ENCODE assay signal across 11 cellular contexts in the genomic region with DNA sequence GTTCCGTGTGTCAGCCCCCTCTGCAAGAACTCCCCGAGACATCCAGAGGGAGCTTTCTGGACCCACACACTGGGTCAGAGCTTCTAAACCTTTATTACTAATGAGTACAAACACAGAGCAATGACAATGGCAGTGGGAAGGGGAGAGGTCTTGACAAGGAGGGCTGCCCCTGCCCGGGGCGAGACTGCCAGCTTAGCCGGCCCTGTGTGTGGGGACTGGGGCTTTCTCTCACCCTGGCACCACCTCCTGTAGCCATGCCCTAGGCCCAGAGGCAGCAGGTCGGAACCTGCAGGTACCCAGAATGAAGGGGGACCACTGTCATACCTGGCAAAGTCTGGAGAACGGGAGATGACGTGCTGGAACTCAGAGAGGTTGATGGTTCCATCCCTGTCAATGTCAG. TPM values are rescaled to one million over a fixed set of nuclear protein-coding genes. Genes with fewer than 3 reads are reported as not detected.
DNase-seq lines count a peak whose midpoint lies in the region; ATAC-seq and TF ChIP-seq lines count a peak whose summit lies in the region.
"Had no signal": no experiment of that assay in that cellular context is flagged by ENCODE, and none has a peak within 500 bp of the region (broad histone marks: within the 10 kb centered on the region; RNA-seq: fewer than 3 reads in every experiment).

No MANE protein-coding gene starts in this region.

- H3K27me3 ChIP-seq in BLaER1 (no peaks in the 10 kb centered on the region), HL-60 (ENCODE audit: insufficient read depth, poor library complexity, severe bottlenecking) (no peaks in the 10 kb centered on the region)

- DNase-seq in HL-60 (ENCODE audit: low read depth in 1 of 2, low spot score in 1 of 2) (no peak), natural killer cell (no peak), EL (no peak), NCI-H774 (lab: John Stamatoyannopoulos, UW) (no peak), GM10248 (ENCODE audit: extremely low spot score) (no peak)
- no peak for DNase-seq in central memory CD8-positive, alpha-beta T cell (ENCODE audit: low spot score in 2 of 2)
- no peak for DNase-seq in NK-92 treated with Interleukin-12 subunit alpha and Interleukin-12 subunit beta, amount 100 ng/mL, for 24 hours (lab: John Stamatoyannopoulos, UW)
- DNase-seq: endodermal cell, NCI-H345 had no signal

- H3K9me3 ChIP-seq in BLaER1, result no peaks in the 10 kb centered on the region

- H3K4me3 ChIP-seq in BLaER1, result peak overlapping the region; percentile 87
- H3K4me3 ChIP-seq in HL-60 (replicated peaks; ENCODE audit: insufficient read depth, low read length), result no peak overlapping the region; the same call in 1 of the 2 replicates

- CTCF ChIA-PET in GM10248 (lab: Yijun Ruan, JAX), result interaction anchor here (4.6 to 6.0 kb wide), 3 partner anchors 9 to 31 kb away, joined by 21 to 63 read pairs (median 33); partner anchors contain the start of gene SEMA4B

- H3K36me3 ChIP-seq in BLaER1, result peaks cover 52% of the 10 kb centered on the region

- peaks cover 52% of the 10 kb centered on the region for H3K4me1 Mint-ChIP-seq in central memory CD8-positive, alpha-beta T cell
- peaks cover 44 to 53% of the 10 kb centered on the region in 2 donors for H3K4me1 Mint-ChIP-seq in natural killer cell

- peaks cover 34% of the 10 kb centered on the region for H4K20me1 ChIP-seq in BLaER1

- no peaks in the 10 kb centered on the region for H3K27me3 Mint-ChIP-seq in central memory CD8-positive, alpha-beta T cell
- no peaks in the 10 kb centered on the region for H3K27me3 Mint-ChIP-seq in natural killer cell (ENCODE audit: low read depth in 2 of 2)

- no peak for TF ChIP-seq CTCF in HL-60 (IDR thresholded peaks at IDR 0.05; ENCODE audit: insufficient read depth, low read length)
- no peak for TF ChIP-seq CTCF in natural killer cell (IDR thresholded peaks at IDR 0.05)
- TF ChIP-seq CTCF in GM10248 (IDR thresholded peaks at IDR 0.05; ENCODE audit: control extremely low read depth, extremely low read depth, low read depth, missing control alignments), result no peak

- ATAC-seq in central memory CD8-positive, alpha-beta T cell (replicated peaks; ENCODE audit: extremely low read depth, poor library complexity, severe bottlenecking), result no peak
- no peak for ATAC-seq in natural killer cell

- H3K9me3 Mint-ChIP-seq in central memory CD8-positive, alpha-beta T cell, result no peaks in the 10 kb centered on the region
- no peaks in the 10 kb centered on the region for H3K9me3 Mint-ChIP-seq in natural killer cell
- H3K9me3 Mint-ChIP-seq: endodermal cell had no signal

- H3K27ac ChIP-seq in BLaER1 (peak overlapping the region; percentile 78), HL-60 (replicated peaks) (peak overlapping the region; percentile 39)
- H3K27ac ChIP-seq: parathyroid adenoma had no signal

- H3K27ac Mint-ChIP-seq in central memory CD8-positive, alpha-beta T cell (ENCODE audit: low read depth), result peak overlapping the region; percentile 99
- peak overlapping the region; percentile 99 for H3K27ac Mint-ChIP-seq in natural killer cell
- H3K27ac Mint-ChIP-seq: endodermal cell had no signal

- intact Hi-C loops in natural killer cell (cut with micrococcal nuclease), result loop anchor here (2.0 to 10.0 kb wide), 4 partner anchors 34 to 1624 kb away; partner anchors contain the start of genes NGRN and SLCO3A1

- H3K4me2 ChIP-seq in BLaER1, result peak overlapping the region; percentile 94

- POLR2A ChIA-PET in GM10248 (lab: Yijun Ruan, JAX), result no interaction called here

- peak overlapping the region; percentile 77 for H3K4me3 Mint-ChIP-seq in central memory CD8-positive, alpha-beta T cell
- H3K4me3 Mint-ChIP-seq in natural killer cell, result peak overlapping the region; percentile 86

- peaks cover 47% of the 10 kb centered on the region for H3K4me1 ChIP-seq in BLaER1

- peaks cover 53% of the 10 kb centered on the region for H3K36me3 Mint-ChIP-seq in central memory CD8-positive, alpha-beta T cell (ENCODE audit: insufficient read depth)
- H3K36me3 Mint-ChIP-seq in natural killer cell, result no peaks in the 10 kb centered on the region

- peak overlapping the region; percentile 47 for H3K9ac ChIP-seq in BLaER1
- H3K9ac ChIP-seq: parathyroid adenoma had no signal

RNA-seq across cellular contexts. Expression of gene CIB1, which starts 3.1 kb away (rescaled TPM):
- 100 to 1,000 TPM; 136 to 209 (median 154) TPM for total RNA-seq in natural killer cell

RNA-seq across cellular contexts. Expression of gene GDPGP1, which starts 3.4 kb away (rescaled TPM):
- total RNA-seq in natural killer cell, result 10 to 100 TPM in 1 of 3 donors, 1 to 10 TPM in 2; 7.8 to 11.1 (median 9.5) TPM

RNA-seq across cellular contexts. Expression of gene TTLL13, which starts 18.7 kb away (rescaled TPM):
- 1 to 10 TPM in 2 of 3 donors, under 1 TPM in 1; 0.18 to 2.2 (median 1.2) TPM for total RNA-seq in natural killer cell

RNA-seq across cellular contexts. Expression of gene SEMA4B, which starts 29.5 kb away (rescaled TPM):
- 10 to 100 TPM; 13.1 to 28.1 (median 25.0) TPM for total RNA-seq in natural killer cell

RNA-seq across cellular contexts. Expression of gene NGRN, which starts 34.9 kb away (rescaled TPM):
- total RNA-seq in natural killer cell, result 10 to 100 TPM; 33.4 to 43.5 (median 33.5) TPM
